14 cellular contexts compared by ENCODE assay signal in the genomic region with DNA sequence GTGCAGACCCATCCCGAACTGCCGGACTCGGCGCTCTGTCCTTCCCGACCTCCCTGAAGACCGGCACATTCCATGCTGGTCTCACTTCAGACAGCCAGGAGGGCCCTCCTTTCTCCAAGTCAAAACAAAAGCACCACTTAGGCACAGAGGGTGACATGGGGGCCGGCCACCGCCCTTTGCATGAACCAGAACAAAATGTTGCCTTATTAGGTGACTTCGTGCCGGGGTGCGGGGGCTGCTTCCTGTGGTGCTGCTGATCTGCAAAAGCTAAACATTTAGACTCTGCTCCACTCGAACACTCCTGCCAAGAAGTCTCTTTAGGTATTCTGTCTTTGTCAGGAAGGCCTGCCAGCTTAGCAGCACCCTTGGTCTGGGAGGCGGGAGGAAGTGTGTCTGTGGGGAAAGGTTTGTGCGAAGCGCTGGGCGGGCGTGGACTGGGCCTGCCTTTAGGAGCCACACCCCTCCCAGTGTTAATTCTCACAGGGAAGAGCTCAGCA.
DNase-seq lines count a peak whose midpoint lies in the region; ATAC-seq and TF ChIP-seq lines count a peak whose summit lies in the region.
"Had no signal": no experiment of that assay in that cellular context is flagged by ENCODE, and none has a peak within 500 bp of the region (broad histone marks: within the 10 kb centered on the region; RNA-seq: fewer than 3 reads in every experiment).

No MANE protein-coding gene starts in this region.

- peak overlapping the region; percentile 28; the same call in 1 of the 2 replicates for H2AFZ ChIP-seq in GM23338

- no peak overlapping the region for H3K27ac Mint-ChIP-seq in GM23338
- H3K27ac Mint-ChIP-seq in osteocyte (ENCODE audit: unreplicated experiment): no peak overlapping the region
- H3K27ac Mint-ChIP-seq: activated T-helper 17 cell treated with anti-CD3 and anti-CD28 coated beads, Interleukin-2, amount 50 U/mL, for 72 hours; natural killer cell; T-helper 17 cell had no signal

- no peaks in the 10 kb centered on the region for H3K9me2 ChIP-seq in GM23338 (ENCODE audit: insufficient read depth)

- no peaks in the 10 kb centered on the region for H3K9me3 Mint-ChIP-seq in GM23338
- H3K9me3 Mint-ChIP-seq in osteocyte (ENCODE audit: unreplicated experiment): no peaks in the 10 kb centered on the region
- H3K9me3 Mint-ChIP-seq: activated T-helper 17 cell treated with anti-CD3 and anti-CD28 coated beads, Interleukin-2, amount 50 U/mL, for 72 hours; natural killer cell had no signal

- H3F3A ChIP-seq in GM23338 (replicated peaks; ENCODE audit: low read depth): no peaks in the 10 kb centered on the region

- no peaks in the 10 kb centered on the region for H4K20me1 ChIP-seq in GM23338 (replicated peaks; ENCODE audit: insufficient read depth)

- H3K27me3 ChIP-seq in GM23338 (ENCODE audit: insufficient read depth) (no peaks in the 10 kb centered on the region), right cardiac atrium (ENCODE audit: control insufficient read depth, insufficient read depth) (no peaks in the 10 kb centered on the region)
- H3K27me3 ChIP-seq: Peyer's patch had no signal

- peaks cover 6% of the 10 kb centered on the region for H3K27me3 Mint-ChIP-seq in GM23338 (ENCODE audit: insufficient read depth, low read depth, poor library complexity)
- no peaks in the 10 kb centered on the region for H3K27me3 Mint-ChIP-seq in osteocyte (ENCODE audit: unreplicated experiment)

- H3K36me3 ChIP-seq in GM23338 (ENCODE audit: insufficient read depth): no peaks in the 10 kb centered on the region
- H3K36me3 ChIP-seq: Peyer's patch, spleen had no signal

- no peaks in the 10 kb centered on the region for H3K79me2 ChIP-seq in GM23338 (replicated peaks; ENCODE audit: insufficient read depth)

- H3K4me3 ChIP-seq in GM23338 (no peak overlapping the region), cardiac fibroblast (replicated peaks in 1 of 2; ENCODE audit: low read depth in 2 of 2, low read length in 2 of 2) (no peak overlapping the region), right cardiac atrium (ENCODE audit: low read length) (no peak overlapping the region)
- H3K4me3 ChIP-seq: Peyer's patch, spleen had no signal

- no peak for TF ChIP-seq CTCF in GM23338 (conservative IDR thresholded peaks at IDR 0.05; ENCODE audit: low read depth in 2 of 2)
- TF ChIP-seq CTCF in cardiac fibroblast (IDR thresholded peaks at IDR 0.05; ENCODE audit: low read depth, low read length): no peak
- no peak for TF ChIP-seq CTCF in osteocyte (IDR thresholded peaks at IDR 0.05)

- H3K4me3 Mint-ChIP-seq in GM23338: no peak overlapping the region
- no peak overlapping the region for H3K4me3 Mint-ChIP-seq in osteocyte (ENCODE audit: unreplicated experiment)
- H3K4me3 Mint-ChIP-seq: activated T-helper 17 cell treated with anti-CD3 and anti-CD28 coated beads, Interleukin-2, amount 50 U/mL, for 72 hours; natural killer cell; T-helper 17 cell had no signal

- DNase-seq in GM23338 (ENCODE audit: low spot score) (peak; percentile 33), cardiac fibroblast (ENCODE audit: low read depth in 2 of 2) (peak; percentile 25 to 28), right cardiac atrium (peak; percentile 40 to 82 (median 69)), osteocyte (ENCODE audit: extremely low spot score, unreplicated experiment) (peak; percentile 75), NCI-H774 (lab: John Stamatoyannopoulos, UW) (no peak), medulla oblongata (ENCODE audit: extremely low spot score) (no peak)
- DNase-seq: MV-4-11, natural killer cell, Peyer's patch, spleen, T-helper 17 cell had no signal

- H3K36me3 Mint-ChIP-seq in GM23338 (ENCODE audit: low read depth): no peaks in the 10 kb centered on the region; the same call in 2 of the 3 replicates
- H3K36me3 Mint-ChIP-seq in osteocyte (ENCODE audit: unreplicated experiment): no peaks in the 10 kb centered on the region
- H3K36me3 Mint-ChIP-seq: natural killer cell had no signal

- WGBS in right cardiac atrium: 56% methylated on average over 17 of the region's 17 CpGs

- H3K4me1 Mint-ChIP-seq in GM23338: peaks cover 13% of the 10 kb centered on the region
- peaks cover 9% of the 10 kb centered on the region for H3K4me1 Mint-ChIP-seq in osteocyte (ENCODE audit: unreplicated experiment)
- H3K4me1 Mint-ChIP-seq: activated T-helper 17 cell treated with anti-CD3 and anti-CD28 coated beads, Interleukin-2, amount 50 U/mL, for 72 hours; natural killer cell; T-helper 17 cell had no signal

- intact Hi-C loops in right cardiac atrium (cut with DNase I): no loop called here

- H3K4me2 ChIP-seq in GM23338: no peak overlapping the region

- no peaks in the 10 kb centered on the region for H3K9me3 ChIP-seq in right cardiac atrium (ENCODE audit: control insufficient read depth, low read length)
- H3K9me3 ChIP-seq: Peyer's patch had no signal

- no peaks in the 10 kb centered on the region for H3K4me1 ChIP-seq in GM23338 (ENCODE audit: insufficient read depth)
- no peaks in the 10 kb centered on the region for H3K4me1 ChIP-seq in right cardiac atrium (ENCODE audit: control insufficient read depth, insufficient read depth, low read length)
- H3K4me1 ChIP-seq: Peyer's patch, spleen had no signal

- peak; percentile 73 for ATAC-seq in GM23338
- ATAC-seq in right cardiac atrium: peak; percentile 78 to 83
- ATAC-seq in HG02870 (IDR thresholded peaks at IDR 0.05; ENCODE audit: unreplicated experiment): no peak
- ATAC-seq in HG02642 (IDR thresholded peaks at IDR 0.05; ENCODE audit: poor library complexity, unreplicated experiment): no peak
- ATAC-seq: activated T-helper 17 cell treated with anti-CD3 and anti-CD28 coated beads, Interleukin-2, amount 50 U/mL, for 72 hours; natural killer cell; T-helper 17 cell had no signal

- H3K27ac ChIP-seq in GM23338 (ENCODE audit: low read depth): no peak overlapping the region
- no peak overlapping the region for H3K27ac ChIP-seq in right cardiac atrium (ENCODE audit: low read length)
- H3K27ac ChIP-seq: spleen had no signal

TF ChIP-seq in GM23338, 12 proteins besides CTCF, POLR2A, EP300 and RAD21 (continues in another document):
- no peak for TF ChIP-seq CREB1 (CRISPR knock-in tag; IDR thresholded peaks at IDR 0.05; ENCODE audit: low read depth)
- no peak for TF ChIP-seq JUNB (IDR thresholded peaks at IDR 0.05; ENCODE audit: unreplicated experiment)
- no peak for TF ChIP-seq POLR2AphosphoS5 (IDR thresholded peaks at IDR 0.05; ENCODE audit: low read depth)
- TF ChIP-seq, protein P1, sequence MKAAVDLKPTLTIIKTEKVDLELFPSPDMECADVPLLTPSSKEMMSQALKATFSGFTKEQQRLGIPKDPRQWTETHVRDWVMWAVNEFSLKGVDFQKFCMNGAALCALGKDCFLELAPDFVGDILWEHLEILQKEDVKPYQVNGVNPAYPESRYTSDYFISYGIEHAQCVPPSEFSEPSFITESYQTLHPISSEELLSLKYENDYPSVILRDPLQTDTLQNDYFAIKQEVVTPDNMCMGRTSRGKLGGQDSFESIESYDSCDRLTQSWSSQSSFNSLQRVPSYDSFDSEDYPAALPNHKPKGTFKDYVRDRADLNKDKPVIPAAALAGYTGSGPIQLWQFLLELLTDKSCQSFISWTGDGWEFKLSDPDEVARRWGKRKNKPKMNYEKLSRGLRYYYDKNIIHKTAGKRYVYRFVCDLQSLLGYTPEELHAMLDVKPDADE (IDR thresholded peaks at IDR 0.05): no peak

Comparison
In these comparisons a context has a peak if more than half of its experiments do, and no peak if none do; other contexts are left out.
1. ATAC-seq: peak in GM23338 (single experiment) and right cardiac atrium (2 of 2); none in HG02870 (single experiment) and HG02642 (single experiment).
2. DNase-seq: peak in GM23338 (single experiment), cardiac fibroblast (2 of 2), right cardiac atrium (3 of 3) and osteocyte (single experiment); none in NCI-H774 (single experiment) and medulla oblongata (single experiment).